Comparison of ENCODE assay signal across 9 cellular contexts in genomic region chr9:89234636-89235035, GRCh38. TPM values are rescaled to one million over a fixed set of nuclear protein-coding genes. Genes with fewer than 3 reads are reported as not detected.
DNase-seq lines count a peak whose midpoint lies in the region; ATAC-seq and TF ChIP-seq lines count a peak whose summit lies in the region.
"Had no signal": no experiment of that assay in that cellular context is flagged by ENCODE, and none has a peak within 500 bp of the region (broad histone marks: within the 10 kb centered on the region; RNA-seq: fewer than 3 reads in every experiment).

No MANE protein-coding gene starts in this region.

- H3K9ac ChIP-seq in SK-N-SH (no peak overlapping the region), skeletal muscle satellite cell (ENCODE audit: low read depth, low read length) (no peak overlapping the region)

- H4K20me1 ChIP-seq in SK-N-SH (ENCODE audit: insufficient read depth): no peaks in the 10 kb centered on the region

- peak; percentile 80 for DNase-seq in D341Med (ENCODE audit: low spot score)
- DNase-seq in SK-N-SH: peak; percentile 72
- DNase-seq in esophagus muscularis mucosa (ENCODE audit: extremely low spot score): peak; percentile 37
- DNase-seq in gastrocnemius medialis: no peak
- no peak for DNase-seq in foreskin melanocyte

- H3K36me3 ChIP-seq in SK-N-SH (replicated peaks in 1 of 2; ENCODE audit: control insufficient read depth in 1 of 2, insufficient read depth in 2 of 2, low read length in 1 of 2) (no peaks in the 10 kb centered on the region), esophagus muscularis mucosa (no peaks in the 10 kb centered on the region), skeletal muscle satellite cell (ENCODE audit: insufficient read depth, low read length) (no peaks in the 10 kb centered on the region), gastrocnemius medialis (no peaks in the 10 kb centered on the region)

- no peaks in the 10 kb centered on the region for H3K79me2 ChIP-seq in SK-N-SH (ENCODE audit: insufficient read depth)

- no peaks in the 10 kb centered on the region; the same call in 1 of the 2 replicates for H3K27me3 ChIP-seq in SK-N-SH (ENCODE audit: insufficient read depth)
- peaks cover 0 to 36% (median 2%) of the 10 kb centered on the region in 4 donors for H3K27me3 ChIP-seq in esophagus muscularis mucosa
- peaks cover 40% of the 10 kb centered on the region for H3K27me3 ChIP-seq in skeletal muscle satellite cell (ENCODE audit: control insufficient read depth, insufficient read depth, low read length)
- no peaks in the 10 kb centered on the region for H3K27me3 ChIP-seq in gastrocnemius medialis

- TF ChIP-seq EP300 in SK-N-SH (IDR thresholded peaks at IDR 0.05; ENCODE audit: borderline replicate concordance in 1 of 2, low read depth in 1 of 2, low read length in 1 of 2): no peak
- TF ChIP-seq EP300 in esophagus muscularis mucosa (IDR thresholded peaks at IDR 0.05): no peak

- H2AFZ ChIP-seq in SK-N-SH (ENCODE audit: low read depth): peak overlapping the region; percentile 63; the same call in 1 of the 2 replicates

- TF ChIP-seq RAD21 in SK-N-SH (IDR thresholded peaks at IDR 0.05; ENCODE audit: low read length): no peak

- peak overlapping the region; percentile 47 to 54 for H3K4me3 ChIP-seq in SK-N-SH (ENCODE audit: low read depth in 2 of 2, low read length in 1 of 2)
- H3K4me3 ChIP-seq in esophagus muscularis mucosa: peak overlapping the region in 2 of 4 donors; percentile 12 to 17
- H3K4me3 ChIP-seq in skeletal muscle satellite cell (ENCODE audit: low read length): peak overlapping the region; percentile 47
- H3K4me3 ChIP-seq in gastrocnemius medialis: peak overlapping the region in 2 of 4 donors; percentile 5 to 38

- no peaks in the 10 kb centered on the region for H3K9me2 ChIP-seq in SK-N-SH

- H3K27ac ChIP-seq in SK-N-SH (ENCODE audit: low read depth in 2 of 2, low read length in 1 of 2): no peak overlapping the region
- H3K27ac ChIP-seq in esophagus muscularis mucosa (replicated peaks in 1 of 4): no peak overlapping the region
- no peak overlapping the region for H3K27ac ChIP-seq in gastrocnemius medialis

- intact Hi-C loops in esophagus muscularis mucosa (cut with DNase I) (no loop called here), gastrocnemius medialis (cut with DNase I; ENCODE audit: low total_unique reads) (no loop called here)

- POLR2A ChIA-PET in SK-N-SH (lab: Yijun Ruan, JAX): no interaction called here

- H3K9me3 ChIP-seq in SK-N-SH (no peaks in the 10 kb centered on the region), esophagus muscularis mucosa (peaks cover 0 to 4% (median 0%) of the 10 kb centered on the region in 4 donors), skeletal muscle satellite cell (replicated peaks; ENCODE audit: low read length) (no peaks in the 10 kb centered on the region), gastrocnemius medialis (no peaks in the 10 kb centered on the region)

- TF ChIP-seq POLR2A in esophagus muscularis mucosa (IDR thresholded peaks at IDR 0.05; ENCODE audit: low read depth) (no peak), gastrocnemius medialis (IDR thresholded peaks at IDR 0.05) (no peak)

- CTCF ChIA-PET in SK-N-SH (lab: Yijun Ruan, JAX): interaction anchor here (0.6 to 2.4 kb wide), 7 partner anchors 11 to 227 kb away, joined by 3 to 9 read pairs (median 4); no protein-coding TSS in a partner anchor

- H3K4me1 ChIP-seq in SK-N-SH (ENCODE audit: control insufficient read depth in 1 of 2, insufficient read depth in 2 of 2, low read depth in 1 of 2, low read length in 1 of 2): peaks cover 0 to 3% of the 10 kb centered on the region in 2 experiments; a peak in 3 of 4 replicates
- peaks cover 6 to 8% (median 8%) of the 10 kb centered on the region in 4 donors for H3K4me1 ChIP-seq in esophagus muscularis mucosa
- no peaks in the 10 kb centered on the region for H3K4me1 ChIP-seq in skeletal muscle satellite cell (ENCODE audit: control insufficient read depth, insufficient read depth, low read length)
- no peaks in the 10 kb centered on the region for H3K4me1 ChIP-seq in gastrocnemius medialis

- peak; percentile 79 for ATAC-seq in GM21576 (IDR thresholded peaks at IDR 0.05; ENCODE audit: unreplicated experiment)
- no peak for ATAC-seq in gastrocnemius medialis
- no peak for ATAC-seq in GM19328 (IDR thresholded peaks at IDR 0.05; ENCODE audit: unreplicated experiment)

- H3F3A ChIP-seq in SK-N-SH (replicated peaks; ENCODE audit: insufficient read depth): no peaks in the 10 kb centered on the region

- peak; percentile 14; the same call in 1 of the 2 replicates for TF ChIP-seq CTCF in SK-N-SH (IDR thresholded peaks at IDR 0.05)
- no peak for TF ChIP-seq CTCF in esophagus muscularis mucosa (IDR thresholded peaks at IDR 0.05)
- TF ChIP-seq CTCF in gastrocnemius medialis (IDR thresholded peaks at IDR 0.05 in 4 of 5, conservative IDR thresholded peaks at IDR 0.05 in 1 of 5): no peak

- whole genome bisulfite sequencing in SK-N-SH (ENCODE audit: low lambda C conversion rate): 17% methylated on average over 13 of the region's 28 CpGs
- 14% methylated on average over 27 of the region's 28 CpGs for WGBS in esophagus muscularis mucosa

- in situ Hi-C loops in gastrocnemius medialis (cut with MboI; ENCODE audit: low sequenced_read_pairs in 4 of 4): no loop called here

- peak overlapping the region; percentile 67 for H3K4me2 ChIP-seq in SK-N-SH
- peak overlapping the region; percentile 31 for H3K4me2 ChIP-seq in skeletal muscle satellite cell (ENCODE audit: low read length)

TF ChIP-seq in SK-N-SH, 30 proteins besides CTCF, POLR2A, EP300 and RAD21:
- TF ChIP-seq FOSL2 (IDR thresholded peaks at IDR 0.05; ENCODE audit: borderline replicate concordance, low read depth): no peak
- peak; percentile 94 for TF ChIP-seq MXI1 (IDR thresholded peaks at IDR 0.05; ENCODE audit: low read depth, low read length)
- no peak for TF ChIP-seq ELF1 (IDR thresholded peaks at IDR 0.05)

RNA-seq across cellular contexts. Expression of gene SHC3, which starts 56.0 kb away (rescaled TPM):
- polyA plus RNA-seq in SK-N-SH (2012; rRNA removed): 3.2 and 4.7 TPM in 2 replicates
- polyA plus RNA-seq in SK-N-SH (2012; cell fraction: cytosol; rRNA removed): 2.8 and 3.7 TPM in 2 replicates
- polyA plus RNA-seq in SK-N-SH (2012; cell fraction: nucleus; rRNA removed): 8.0 and 9.2 TPM in 2 replicates
- total RNA-seq in esophagus muscularis mucosa (1 to 10 TPM; 2.2 to 4.0 (median 3.1) TPM), gastrocnemius medialis (under 1 TPM in 3 of 4 donors, not detected in 1; 0.09 to 0.29 (median 0.15) TPM)
- total RNA-seq in skeletal muscle satellite cell (2012; rRNA removed): 2.8 and 3.7 TPM in 2 replicates
- polyA plus RNA-seq: IgD-negative memory B cell had no signal

Comparison
In these comparisons a context has a peak if more than half of its experiments do, and no peak if none do; other contexts are left out.
1. DNase-seq: peak in D341Med (single experiment), SK-N-SH (single experiment) and esophagus muscularis mucosa (single experiment); none in gastrocnemius medialis (0 of 2) and foreskin melanocyte (single experiment).